In genomic region chr10:6065845-6066244, GRCh38 we compare ENCODE assay signal across 12 cellular contexts. TPM values are rescaled to one million over a fixed set of nuclear protein-coding genes. Genes with fewer than 3 reads are reported as not detected.
DNase-seq lines count a peak whose midpoint lies in the region; ATAC-seq and TF ChIP-seq lines count a peak whose summit lies in the region.
"Had no signal": no experiment of that assay in that cellular context is flagged by ENCODE, and none has a peak within 500 bp of the region (broad histone marks: within the 10 kb centered on the region; RNA-seq: fewer than 3 reads in every experiment).

No MANE protein-coding gene starts in this region.

- DNase-seq in Kasumi-1 (lab: John Stamatoyannopoulos, UW) (peak; percentile 32 to 41), fibroblast of villous mesenchyme (ENCODE audit: low read depth) (peak; percentile 51), sciatic nerve (ENCODE audit: low spot score) (no peak), MM.1S (no peak), WERI-Rb-1 (no peak)
- DNase-seq: DMS 273 treated with DMSO at 0.1 percent for 48 hours, KG1, NCI-H524 treated with DMSO at 0.1 percent for 48 hours had no signal

- H2AFZ ChIP-seq in MM.1S (ENCODE audit: low read length), result no peak overlapping the region

- no peaks in the 10 kb centered on the region for H3K9me2 ChIP-seq in MM.1S (replicated peaks; ENCODE audit: insufficient read depth, low read length)

- peak overlapping the region; percentile 76 for H3K27ac Mint-ChIP-seq in T-helper 1 cell treated with Interleukin-12 subunit alpha and Interleukin-12 subunit beta and Interleukin-4 antibody, amounts not matched to agents 30 μg/mL and 1 μg/mL, for 36 hours
- H3K27ac Mint-ChIP-seq: progenitor cell of endocrine pancreas had no signal

- peaks cover 70% of the 10 kb centered on the region for H3K4me1 Mint-ChIP-seq in T-helper 1 cell treated with Interleukin-12 subunit alpha and Interleukin-12 subunit beta and Interleukin-4 antibody, amounts not matched to agents 30 μg/mL and 1 μg/mL, for 36 hours (ENCODE audit: low read depth)

- H3K36me3 ChIP-seq in MM.1S (replicated peaks; ENCODE audit: insufficient read depth, low read length), result no peaks in the 10 kb centered on the region
- no peaks in the 10 kb centered on the region for H3K36me3 ChIP-seq in WERI-Rb-1

- H3F3A ChIP-seq in MM.1S (ENCODE audit: insufficient read depth, low read length), result 0 out of 2 replicates have a peak, but pooled peaks cover 5% of the 10 kb centered on the region

- intact Hi-C loops in sciatic nerve (cut with DNase I), result no loop called here

- H3K9me3 Mint-ChIP-seq in T-helper 1 cell treated with Interleukin-12 subunit alpha and Interleukin-12 subunit beta and Interleukin-4 antibody, amounts not matched to agents 30 μg/mL and 1 μg/mL, for 36 hours, result peaks cover 3% of the 10 kb centered on the region

- peaks cover 13% of the 10 kb centered on the region for H3K4me1 ChIP-seq in MM.1S (ENCODE audit: low read length)

- H3K79me2 ChIP-seq in MM.1S (ENCODE audit: low read length), result no peaks in the 10 kb centered on the region

- H3K9ac ChIP-seq in MM.1S (ENCODE audit: low read length), result no peak overlapping the region

- H3K36me3 Mint-ChIP-seq in T-helper 1 cell treated with Interleukin-12 subunit alpha and Interleukin-12 subunit beta and Interleukin-4 antibody, amounts not matched to agents 30 μg/mL and 1 μg/mL, for 36 hours (ENCODE audit: low read depth), result peaks cover 6% of the 10 kb centered on the region

- no peaks in the 10 kb centered on the region for H3K27me3 Mint-ChIP-seq in T-helper 1 cell treated with Interleukin-12 subunit alpha and Interleukin-12 subunit beta and Interleukin-4 antibody, amounts not matched to agents 30 μg/mL and 1 μg/mL, for 36 hours (ENCODE audit: low read depth)

- H3K4me3 Mint-ChIP-seq in T-helper 1 cell treated with Interleukin-12 subunit alpha and Interleukin-12 subunit beta and Interleukin-4 antibody, amounts not matched to agents 30 μg/mL and 1 μg/mL, for 36 hours, result peak overlapping the region; percentile 56

- H3K9me3 ChIP-seq in MM.1S (replicated peaks; ENCODE audit: insufficient read depth, low read length) (no peaks in the 10 kb centered on the region), WERI-Rb-1 (ENCODE audit: severe bottlenecking) (no peaks in the 10 kb centered on the region)

- H4K20me1 ChIP-seq in MM.1S (ENCODE audit: insufficient read depth, low read length), result no peaks in the 10 kb centered on the region

- ATAC-seq in sciatic nerve (peak; percentile 60), HG03469 (IDR thresholded peaks at IDR 0.05; ENCODE audit: unreplicated experiment) (no peak), GM18873 (IDR thresholded peaks at IDR 0.05; ENCODE audit: low FRiP score, unreplicated experiment) (no peak)

- H3K4me3 ChIP-seq in fibroblast of villous mesenchyme (ENCODE audit: low read depth, low read length), result no peak overlapping the region
- H3K4me3 ChIP-seq in MM.1S (ENCODE audit: low read length), result no peak overlapping the region
- no peak overlapping the region for H3K4me3 ChIP-seq in WERI-Rb-1 (ENCODE audit: low read depth, low read length)

- H3K27ac ChIP-seq in MM.1S (ENCODE audit: low read length) (no peak overlapping the region), WERI-Rb-1 (no peak overlapping the region)

- H3K4me2 ChIP-seq in MM.1S (ENCODE audit: low read depth, low read length), result no peak overlapping the region

- TF ChIP-seq CTCF in fibroblast of villous mesenchyme (IDR thresholded peaks at IDR 0.05; ENCODE audit: insufficient read depth, low read depth, low read length) (no peak), MM.1S (IDR thresholded peaks at IDR 0.05; ENCODE audit: low read length) (no peak), WERI-Rb-1 (IDR thresholded peaks at IDR 0.05; ENCODE audit: low read depth, low read length) (no peak)

- H3K27me3 ChIP-seq in MM.1S (replicated peaks; ENCODE audit: insufficient read depth, low read length) (peaks cover 35% of the 10 kb centered on the region; the same call in 1 of the 2 replicates), WERI-Rb-1 (ENCODE audit: insufficient read depth, low read depth, severe bottlenecking) (peaks cover 19% of the 10 kb centered on the region)

RNA-seq across cellular contexts. Expression of gene IL2RA, which starts 3.7 kb away (rescaled TPM):
- total RNA-seq in fibroblast of villous mesenchyme (under 0.01 TPM in 1 of 2 replicates, not detected in the other), sciatic nerve (1.1 TPM)
- total RNA-seq: progenitor cell of endocrine pancreas had no signal

RNA-seq across cellular contexts. Expression of gene RBM17, which starts 23.0 kb away (rescaled TPM):
- total RNA-seq in fibroblast of villous mesenchyme, result 29.6 and 47.5 TPM in 2 replicates
- 95.0 TPM for total RNA-seq in sciatic nerve

Comparison
In these comparisons a context has a peak if more than half of its experiments do, and no peak if none do; other contexts are left out.
1. DNase-seq: peak in Kasumi-1 (2 of 2) and fibroblast of villous mesenchyme (single experiment); none in sciatic nerve (single experiment), MM.1S (single experiment) and WERI-Rb-1 (single experiment).